In the genomic region with DNA sequence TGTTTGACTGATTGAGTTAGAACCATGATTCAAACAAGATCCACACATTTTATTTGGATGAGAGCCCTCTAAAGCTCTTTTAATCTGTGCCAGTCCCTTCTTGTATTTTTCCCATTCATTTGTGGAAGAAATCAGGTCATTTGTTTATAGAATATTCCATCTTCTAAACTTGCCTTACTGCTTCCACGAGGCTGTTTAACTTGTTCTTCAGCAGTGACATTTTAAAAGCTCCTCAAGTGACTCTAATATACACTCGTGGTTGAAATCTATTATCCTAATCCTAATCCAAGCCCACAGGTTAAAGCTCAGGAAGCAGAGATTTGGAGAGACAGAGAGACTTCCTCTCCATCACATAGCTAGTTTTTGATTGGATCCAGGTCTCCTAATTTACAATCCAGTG, we compare ENCODE assay signal across 19 cellular contexts.
"Had no signal": no experiment of that assay in that cellular context is flagged by ENCODE, and none has a peak within 500 bp of the region (broad histone marks: within the 10 kb centered on the region; RNA-seq: fewer than 3 reads in every experiment).

No MANE protein-coding gene starts in this region.

- H3K9me3 ChIP-seq: gastrocnemius medialis, pancreas, upper lobe of right lung had no signal

- H3K27ac ChIP-seq: gastrocnemius medialis, heart right ventricle, left ventricle myocardium inferior, pancreas, upper lobe of right lung, WERI-Rb-1 had no signal

- DNase-seq: activated CD4-positive, alpha-beta T cell treated with anti-CD3 and anti-CD28 coated beads for 1 hour; activated CD8-positive, alpha-beta memory T cell treated with anti-CD3 and anti-CD28 coated beads for 24 hours; activated CD8-positive, alpha-beta memory T cell treated with anti-CD3 and anti-CD28 coated beads, Interleukin-2, amount 50 U/mL, for 48 hours; activated effector memory CD4-positive, alpha-beta T cell treated with anti-CD3 and anti-CD28 coated beads, Interleukin-2, amount 50 U/mL, for 16 hours; activated naive CD4-positive, alpha-beta T cell treated with anti-CD3 and anti-CD28 coated beads, Interleukin-2, amount 50 U/mL, for 16 hours; activated T-cell treated with anti-CD3 and anti-CD28 coated beads, Interleukin-2, amount 50 U/mL, for 72 hours; effector memory CD8-positive, alpha-beta T cell; gastrocnemius medialis; heart right ventricle; left ventricle myocardium inferior; natural killer cell; pancreas; stimulated activated CD8-positive, alpha-beta memory T cell treated with anti-CD3 and anti-CD28 coated beads, Interleukin-4, amount 100 ng/mL, for 48 hours; stimulated activated naive CD4-positive, alpha-beta T cell; substantia nigra; SW 1271; T-helper 2 cell; upper lobe of right lung; WERI-Rb-1 had no signal

- H3K36me3 ChIP-seq: gastrocnemius medialis, heart right ventricle, left ventricle myocardium inferior, pancreas, upper lobe of right lung, WERI-Rb-1 had no signal

- H3K27me3 ChIP-seq: gastrocnemius medialis, heart right ventricle, pancreas, upper lobe of right lung had no signal

- H3K4me3 ChIP-seq: gastrocnemius medialis, heart right ventricle, left ventricle myocardium inferior, pancreas, upper lobe of right lung had no signal

- H3K4me1 ChIP-seq: pancreas, upper lobe of right lung had no signal
